10 cellular contexts compared by ENCODE assay signal in the genomic region with DNA sequence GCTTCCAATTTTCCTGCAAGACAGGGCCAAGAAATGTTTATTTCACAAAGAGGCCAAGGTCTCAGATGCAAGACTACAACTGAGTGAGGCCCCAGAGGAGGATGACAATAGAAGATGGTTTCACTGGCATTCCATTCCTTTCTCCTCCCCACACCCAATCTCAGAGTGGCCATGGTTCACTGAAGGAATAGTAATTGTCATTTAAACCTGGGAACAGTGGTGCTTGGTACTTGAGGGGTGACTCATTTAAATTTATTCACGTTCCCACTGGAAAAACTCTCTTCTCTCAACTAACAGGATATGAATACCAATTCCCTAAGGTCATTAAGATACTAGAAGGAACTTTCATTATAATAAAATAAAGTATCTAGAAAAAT. TPM values are rescaled to one million over a fixed set of nuclear protein-coding genes. Genes with fewer than 3 reads are reported as not detected.
DNase-seq lines count a peak whose midpoint lies in the region; ATAC-seq and TF ChIP-seq lines count a peak whose summit lies in the region.
"Had no signal": no experiment of that assay in that cellular context is flagged by ENCODE, and none has a peak within 500 bp of the region (broad histone marks: within the 10 kb centered on the region; RNA-seq: fewer than 3 reads in every experiment).

No MANE protein-coding gene starts in this region.

- H3K27me3 Mint-ChIP-seq in CD8-positive, alpha-beta memory T cell: peaks cover 0 to 3% of the 10 kb centered on the region in 2 donors
- no peaks in the 10 kb centered on the region for H3K27me3 Mint-ChIP-seq in activated T-cell treated with anti-CD3 and anti-CD28 coated beads, Interleukin-2, amount 50 U/mL, for 4 hours (ENCODE audit: low read depth)

- H3K4me1 ChIP-seq in ACC112 (ENCODE audit: control insufficient read depth, insufficient read depth, low read length, unreplicated experiment) (peaks cover 70% of the 10 kb centered on the region), mesenchymal stem cell (ENCODE audit: control insufficient read depth, insufficient read depth, low read depth, low read length) (peaks cover 9% of the 10 kb centered on the region)
- H3K4me1 ChIP-seq in CD8-positive, alpha-beta memory T cell (ENCODE audit: insufficient read depth, low read length): no peaks in the 10 kb centered on the region
- H3K4me1 ChIP-seq: testis had no signal

- H3K4me2 ChIP-seq in mesenchymal stem cell (ENCODE audit: low read length, poor library complexity, severe bottlenecking): no peak overlapping the region

- H3K36me3 Mint-ChIP-seq in CD8-positive, alpha-beta memory T cell: no peaks in the 10 kb centered on the region
- no peaks in the 10 kb centered on the region for H3K36me3 Mint-ChIP-seq in activated T-cell treated with anti-CD3 and anti-CD28 coated beads, Interleukin-2, amount 50 U/mL, for 4 hours (ENCODE audit: insufficient read depth)

- no peak overlapping the region for H2BK15ac ChIP-seq in mesenchymal stem cell (ENCODE audit: low read depth, poor library complexity, severe bottlenecking)

- H3K9me3 Mint-ChIP-seq in CD8-positive, alpha-beta memory T cell: no peaks in the 10 kb centered on the region
- H3K9me3 Mint-ChIP-seq in activated T-cell treated with anti-CD3 and anti-CD28 coated beads, Interleukin-2, amount 50 U/mL, for 4 hours: no peaks in the 10 kb centered on the region

- POLR2A ChIA-PET in CD8-positive, alpha-beta memory T cell (lab: Charles Lee): no interaction called here

- peak overlapping the region; percentile 37 to 90 for H3K18ac ChIP-seq in mesenchymal stem cell (ENCODE audit: low read depth in 1 of 2, low read length in 2 of 2)

- no peak overlapping the region for H3K27ac Mint-ChIP-seq in CD8-positive, alpha-beta memory T cell

- peak overlapping the region; percentile 42; the same call in 1 of the 2 replicates for H3K4me3 ChIP-seq in ACC112 (ENCODE audit: low read depth, low read length)
- no peak overlapping the region for H3K4me3 ChIP-seq in epithelial cell of esophagus (ENCODE audit: low read length)
- peak overlapping the region in 1 of 2 experiments; percentile 28 for H3K4me3 ChIP-seq in mesenchymal stem cell (ENCODE audit: insufficient read depth in 1 of 2, low read depth in 1 of 2, low read length in 2 of 2)
- no peak overlapping the region for H3K4me3 ChIP-seq in CD8-positive, alpha-beta memory T cell (ENCODE audit: low read length)
- H3K4me3 ChIP-seq: testis had no signal

- no peak overlapping the region for H3K23ac ChIP-seq in mesenchymal stem cell (ENCODE audit: low read length in 2 of 2)

- no CpG with 5 or more reads among the region's 1 CpG for WGBS in mesenchymal stem cell

- ATAC-seq in activated T-cell treated with anti-CD3 and anti-CD28 coated beads, Interleukin-2, amount 50 U/mL, for 4 hours: no peak

- peak overlapping the region in 1 of 2 experiments; percentile 54 for H3K4ac ChIP-seq in mesenchymal stem cell (ENCODE audit: low read depth in 1 of 2, low read length in 2 of 2)

- no peak overlapping the region for H4K91ac ChIP-seq in mesenchymal stem cell (ENCODE audit: low read length)

- no peaks in the 10 kb centered on the region for H3K9me3 ChIP-seq in mesenchymal stem cell (ENCODE audit: control insufficient read depth, low read length)
- no peaks in the 10 kb centered on the region for H3K9me3 ChIP-seq in CD8-positive, alpha-beta memory T cell (ENCODE audit: low read length)
- H3K9me3 ChIP-seq: testis had no signal

- H3K36me3 ChIP-seq in ACC112 (ENCODE audit: insufficient read depth, low read length): no peaks in the 10 kb centered on the region
- H3K36me3 ChIP-seq in mesenchymal stem cell (ENCODE audit: control insufficient read depth in 1 of 2, insufficient read depth in 2 of 2, low read depth in 1 of 2, low read length in 2 of 2): no peaks in the 10 kb centered on the region
- no peaks in the 10 kb centered on the region for H3K36me3 ChIP-seq in CD8-positive, alpha-beta memory T cell (ENCODE audit: insufficient read depth, low read length)

- TF ChIP-seq CTCF in epithelial cell of esophagus (IDR thresholded peaks at IDR 0.05; ENCODE audit: insufficient read depth, low read depth, low read length, missing control alignments): no peak

- H3K14ac ChIP-seq in mesenchymal stem cell (ENCODE audit: low read length in 2 of 2): no peak overlapping the region

- no peaks in the 10 kb centered on the region for H3K27me3 ChIP-seq in ACC112 (ENCODE audit: insufficient read depth, low read length)
- no peaks in the 10 kb centered on the region for H3K27me3 ChIP-seq in mesenchymal stem cell (ENCODE audit: control insufficient read depth in 1 of 2, insufficient read depth in 1 of 2, low read length in 2 of 2)
- H3K27me3 ChIP-seq in CD8-positive, alpha-beta memory T cell (ENCODE audit: insufficient read depth, low read length, poor library complexity, severe bottlenecking): no peaks in the 10 kb centered on the region
- H3K27me3 ChIP-seq: testis had no signal

- no peaks in the 10 kb centered on the region for H3K79me1 ChIP-seq in mesenchymal stem cell (replicated peaks; ENCODE audit: low read length, poor library complexity, severe bottlenecking)

- H2BK12ac ChIP-seq in mesenchymal stem cell (ENCODE audit: low read length in 2 of 2): peak overlapping the region; percentile 21 to 75

- CTCF ChIA-PET in CD8-positive, alpha-beta memory T cell (lab: Charles Lee): no interaction called here

- H3K4me1 Mint-ChIP-seq in CD8-positive, alpha-beta memory T cell: no peaks in the 10 kb centered on the region
- no peaks in the 10 kb centered on the region for H3K4me1 Mint-ChIP-seq in activated T-cell treated with anti-CD3 and anti-CD28 coated beads, Interleukin-2, amount 50 U/mL, for 4 hours (ENCODE audit: low read depth)

- H2BK120ac ChIP-seq in mesenchymal stem cell (ENCODE audit: low read depth, low read length): peak overlapping the region; percentile 62

- H3K9ac ChIP-seq in mesenchymal stem cell (ENCODE audit: low read length): peak overlapping the region; percentile 72

- DNase-seq in NCI-H226 (peak; percentile 66), epithelial cell of esophagus (ENCODE audit: low read depth) (peak; percentile 75), mesenchymal stem cell (peak; percentile 81), NOMO-1 treated with DMSO at 0.1 percent for 48 hours (lab: John Stamatoyannopoulos, UW; ENCODE audit: unreplicated experiment) (no peak)
- DNase-seq in CD8-positive, alpha-beta memory T cell: no peak
- DNase-seq in stimulated activated CD8-positive, alpha-beta memory T cell treated with anti-CD3 and anti-CD28 coated beads, Interleukin-4, amount 100 ng/mL, for 48 hours: no peak
- no peak for DNase-seq in activated T-cell treated with anti-CD3 and anti-CD28 coated beads, Interleukin-2, amount 50 U/mL, for 4 hours
- DNase-seq: NCI-H69 had no signal

- H3K27ac ChIP-seq in ACC112 (ENCODE audit: low read depth, low read length) (peak overlapping the region; percentile 99), mesenchymal stem cell (ENCODE audit: low read length, poor library complexity, severe bottlenecking) (peak overlapping the region; percentile 84)
- H3K27ac ChIP-seq in CD8-positive, alpha-beta memory T cell (ENCODE audit: low read depth, low read length): no peak overlapping the region
- H3K27ac ChIP-seq: testis had no signal

- H2AFZ ChIP-seq in ACC112 (ENCODE audit: low read length, unreplicated experiment): no peak overlapping the region
- no peak overlapping the region for H2AFZ ChIP-seq in mesenchymal stem cell (ENCODE audit: low read depth, low read length)

- H4K8ac ChIP-seq in mesenchymal stem cell (ENCODE audit: low read length): peak overlapping the region; percentile 29

- peak overlapping the region; percentile 50 for H2BK5ac ChIP-seq in mesenchymal stem cell (ENCODE audit: low read depth, low read length, poor library complexity, severe bottlenecking)

- no peaks in the 10 kb centered on the region for H3K79me2 ChIP-seq in ACC112 (ENCODE audit: control insufficient read depth, insufficient read depth, low read length, unreplicated experiment)

- H3K4me3 Mint-ChIP-seq in CD8-positive, alpha-beta memory T cell: no peak overlapping the region
- H3K4me3 Mint-ChIP-seq in activated T-cell treated with anti-CD3 and anti-CD28 coated beads, Interleukin-2, amount 50 U/mL, for 4 hours: no peak overlapping the region

- peak overlapping the region; percentile 55 for H2AK5ac ChIP-seq in mesenchymal stem cell (ENCODE audit: low read length, severe bottlenecking)

RNA-seq across cellular contexts. Expression of gene CXCL8, which starts 35.3 kb away (rescaled TPM):
- 35.4 TPM for polyA plus RNA-seq in mesenchymal stem cell (2013, experiment 1 of 2)
- 37.7 TPM for polyA plus RNA-seq in mesenchymal stem cell (2013, experiment 2 of 2)
- total RNA-seq in CD8-positive, alpha-beta memory T cell: under 1 TPM; 0.42 to 0.51 TPM
- not detected for polyA plus RNA-seq in CD8-positive, alpha-beta memory T cell
- total RNA-seq in activated T-cell treated with anti-CD3 and anti-CD28 coated beads, Interleukin-2, amount 50 U/mL, for 4 hours: 1 to 10 TPM; 2.5 to 4.2 (median 3.9) TPM
- total RNA-seq: testis had no signal

Comparison
In these comparisons a context has a peak if more than half of its experiments do, and no peak if none do; other contexts are left out.
1. DNase-seq: peak in NCI-H226 (single experiment), epithelial cell of esophagus (single experiment) and mesenchymal stem cell (single experiment); none in CD8-positive, alpha-beta memory T cell (0 of 5), NOMO-1 treated with DMSO at 0.1 percent for 48 hours (single experiment), stimulated activated CD8-positive, alpha-beta memory T cell treated with anti-CD3 and anti-CD28 coated beads, Interleukin-4, amount 100 ng/mL, for 48 hours (single experiment) and activated T-cell treated with anti-CD3 and anti-CD28 coated beads, Interleukin-2, amount 50 U/mL, for 4 hours (single experiment).